9 cellular contexts compared by ENCODE assay signal in genomic region chr20:11676618-11677289, GRCh38.
DNase-seq lines count a peak whose midpoint lies in the region; ATAC-seq and TF ChIP-seq lines count a peak whose summit lies in the region.
"Had no signal": no experiment of that assay in that cellular context is flagged by ENCODE, and none has a peak within 500 bp of the region (broad histone marks: within the 10 kb centered on the region; RNA-seq: fewer than 3 reads in every experiment).

No MANE protein-coding gene starts in this region.

- no peaks in the 10 kb centered on the region for H3K36me3 Mint-ChIP-seq in activated CD8-positive, alpha-beta T cell treated with anti-CD3 and anti-CD28 coated beads for 36 hours (ENCODE audit: low read depth)
- no peaks in the 10 kb centered on the region for H3K36me3 Mint-ChIP-seq in activated CD8-positive, alpha-beta T cell treated with anti-CD3 and anti-CD28 coated beads, Interleukin-2, amount 10 ng/mL, durations not matched to agents 7 days and 5 days (ENCODE audit: low read depth)
- no peaks in the 10 kb centered on the region for H3K36me3 Mint-ChIP-seq in progenitor cell of endocrine pancreas (ENCODE audit: insufficient read depth)

- H3K27me3 Mint-ChIP-seq in activated CD8-positive, alpha-beta T cell treated with anti-CD3 and anti-CD28 coated beads for 36 hours, result no peaks in the 10 kb centered on the region
- H3K27me3 Mint-ChIP-seq in activated CD8-positive, alpha-beta T cell treated with anti-CD3 and anti-CD28 coated beads, Interleukin-2, amount 10 ng/mL, durations not matched to agents 7 days and 5 days (ENCODE audit: low read depth), result no peaks in the 10 kb centered on the region
- H3K27me3 Mint-ChIP-seq in progenitor cell of endocrine pancreas, result no peaks in the 10 kb centered on the region
- H3K27me3 Mint-ChIP-seq: central memory CD8-positive, alpha-beta T cell had no signal

- POLR2A ChIA-PET in activated CD8-positive, alpha-beta T cell treated with anti-CD3 and anti-CD28 coated beads for 36 hours (lab: Charles Lee), result no interaction called here
- POLR2A ChIA-PET in activated CD8-positive, alpha-beta T cell treated with anti-CD3 and anti-CD28 coated beads, Interleukin-2, amount 10 ng/mL, durations not matched to agents 7 days and 5 days (lab: Charles Lee), result no interaction called here

- TF ChIP-seq CTCF in activated CD8-positive, alpha-beta T cell treated with anti-CD3 and anti-CD28 coated beads for 36 hours (IDR thresholded peaks at IDR 0.05), result peak; percentile 39
- peak; percentile 87 for TF ChIP-seq CTCF in progenitor cell of endocrine pancreas (IDR thresholded peaks at IDR 0.05; ENCODE audit: unreplicated experiment)

- no peaks in the 10 kb centered on the region for H3K4me1 Mint-ChIP-seq in activated CD8-positive, alpha-beta T cell treated with anti-CD3 and anti-CD28 coated beads for 36 hours (ENCODE audit: low read depth)
- H3K4me1 Mint-ChIP-seq in activated CD8-positive, alpha-beta T cell treated with anti-CD3 and anti-CD28 coated beads, Interleukin-2, amount 10 ng/mL, durations not matched to agents 7 days and 5 days (ENCODE audit: low read depth), result no peaks in the 10 kb centered on the region
- peaks cover 7% of the 10 kb centered on the region for H3K4me1 Mint-ChIP-seq in progenitor cell of endocrine pancreas (ENCODE audit: low read depth)
- H3K4me1 Mint-ChIP-seq: central memory CD8-positive, alpha-beta T cell had no signal

- intact Hi-C loops in activated CD8-positive, alpha-beta T cell treated with anti-CD3 and anti-CD28 coated beads for 36 hours (cut with micrococcal nuclease), result no loop called here

- no peak for TF ChIP-seq EP300 in Ishikawa (IDR thresholded peaks at IDR 0.05; ENCODE audit: borderline replicate concordance)

- CTCF ChIA-PET in activated CD8-positive, alpha-beta T cell treated with anti-CD3 and anti-CD28 coated beads for 36 hours (lab: Charles Lee), result no interaction called here
- CTCF ChIA-PET in activated CD8-positive, alpha-beta T cell treated with anti-CD3 and anti-CD28 coated beads, Interleukin-2, amount 10 ng/mL, durations not matched to agents 7 days and 5 days (lab: Charles Lee), result no interaction called here

- H3K9me3 Mint-ChIP-seq in activated CD8-positive, alpha-beta T cell treated with anti-CD3 and anti-CD28 coated beads for 36 hours, result peaks cover 2% of the 10 kb centered on the region
- no peaks in the 10 kb centered on the region for H3K9me3 Mint-ChIP-seq in activated CD8-positive, alpha-beta T cell treated with anti-CD3 and anti-CD28 coated beads, Interleukin-2, amount 10 ng/mL, durations not matched to agents 7 days and 5 days (ENCODE audit: insufficient read depth)
- H3K9me3 Mint-ChIP-seq in progenitor cell of endocrine pancreas (ENCODE audit: low read depth), result peaks cover 5% of the 10 kb centered on the region

- TF ChIP-seq RAD21 in Ishikawa (IDR thresholded peaks at IDR 0.05; ENCODE audit: low read depth), result peak; percentile 97

- DNase-seq in activated CD8-positive, alpha-beta T cell treated with anti-CD3 and anti-CD28 coated beads for 36 hours, result peak; percentile 7
- no peak for DNase-seq in activated CD8-positive, alpha-beta T cell treated with anti-CD3 and anti-CD28 coated beads, Interleukin-2, amount 10 ng/mL, durations not matched to agents 7 days and 5 days
- peak; percentile 55 for DNase-seq in SK-N-DZ (ENCODE audit: low spot score)
- peak; percentile 36 for DNase-seq in foreskin melanocyte
- DNase-seq in progenitor cell of endocrine pancreas (ENCODE audit: low spot score, unreplicated experiment), result peak; percentile 48
- DNase-seq in central memory CD4-positive, alpha-beta T cell, result no peak

- H3K27ac Mint-ChIP-seq in activated CD8-positive, alpha-beta T cell treated with anti-CD3 and anti-CD28 coated beads for 36 hours, result no peak overlapping the region
- H3K27ac Mint-ChIP-seq in activated CD8-positive, alpha-beta T cell treated with anti-CD3 and anti-CD28 coated beads, Interleukin-2, amount 10 ng/mL, durations not matched to agents 7 days and 5 days, result no peak overlapping the region
- no peak overlapping the region for H3K27ac Mint-ChIP-seq in progenitor cell of endocrine pancreas

- H3K4me3 Mint-ChIP-seq in activated CD8-positive, alpha-beta T cell treated with anti-CD3 and anti-CD28 coated beads for 36 hours, result no peak overlapping the region
- H3K4me3 Mint-ChIP-seq in activated CD8-positive, alpha-beta T cell treated with anti-CD3 and anti-CD28 coated beads, Interleukin-2, amount 10 ng/mL, durations not matched to agents 7 days and 5 days, result no peak overlapping the region
- no peak overlapping the region for H3K4me3 Mint-ChIP-seq in progenitor cell of endocrine pancreas (ENCODE audit: low read depth)
- H3K4me3 Mint-ChIP-seq: central memory CD8-positive, alpha-beta T cell had no signal

- ATAC-seq in activated CD8-positive, alpha-beta T cell treated with anti-CD3 and anti-CD28 coated beads for 36 hours, result no peak
- ATAC-seq in activated CD8-positive, alpha-beta T cell treated with anti-CD3 and anti-CD28 coated beads, Interleukin-2, amount 10 ng/mL, durations not matched to agents 7 days and 5 days, result no peak
- ATAC-seq in GM19023 (IDR thresholded peaks at IDR 0.05; ENCODE audit: unreplicated experiment), result no peak

TF ChIP-seq in Ishikawa, 13 proteins besides CTCF, POLR2A, EP300 and RAD21:
- TF ChIP-seq NFIC (IDR thresholded peaks at IDR 0.05) (no peak), TAF1 (IDR thresholded peaks at IDR 0.05; ENCODE audit: low read depth) (no peak), MAX (IDR thresholded peaks at IDR 0.05) (no peak), YY1 (IDR thresholded peaks at IDR 0.05; ENCODE audit: low read depth) (no peak), FOXM1 (IDR thresholded peaks at IDR 0.05; ENCODE audit: borderline replicate concordance, low read depth) (no peak), REST (IDR thresholded peaks at IDR 0.05; ENCODE audit: low read depth) (no peak), TCF12 (IDR thresholded peaks at IDR 0.05; ENCODE audit: low read depth) (no peak), CREB1 (IDR thresholded peaks at IDR 0.05; ENCODE audit: low read depth) (no peak), TEAD4 (IDR thresholded peaks at IDR 0.05) (no peak), EGR1 (IDR thresholded peaks at IDR 0.05) (no peak), ZBTB7A (IDR thresholded peaks at IDR 0.05; ENCODE audit: low read depth) (no peak), CEBPB (IDR thresholded peaks at IDR 0.05) (no peak), USF1 (IDR thresholded peaks at IDR 0.05) (no peak)
TF ChIP-seq in Ishikawa: peak in this region for 0.

Comparison
In these comparisons a context has a peak if more than half of its experiments do, and no peak if none do; other contexts are left out.
1. DNase-seq: peak in activated CD8-positive, alpha-beta T cell treated with anti-CD3 and anti-CD28 coated beads for 36 hours (single experiment), SK-N-DZ (single experiment), foreskin melanocyte (single experiment) and progenitor cell of endocrine pancreas (single experiment); none in activated CD8-positive, alpha-beta T cell treated with anti-CD3 and anti-CD28 coated beads, Interleukin-2, amount 10 ng/mL, durations not matched to agents 7 days and 5 days (single experiment) and central memory CD4-positive, alpha-beta T cell (single experiment).